Comparison of ENCODE assay signal across 8 cellular contexts in the genomic region with DNA sequence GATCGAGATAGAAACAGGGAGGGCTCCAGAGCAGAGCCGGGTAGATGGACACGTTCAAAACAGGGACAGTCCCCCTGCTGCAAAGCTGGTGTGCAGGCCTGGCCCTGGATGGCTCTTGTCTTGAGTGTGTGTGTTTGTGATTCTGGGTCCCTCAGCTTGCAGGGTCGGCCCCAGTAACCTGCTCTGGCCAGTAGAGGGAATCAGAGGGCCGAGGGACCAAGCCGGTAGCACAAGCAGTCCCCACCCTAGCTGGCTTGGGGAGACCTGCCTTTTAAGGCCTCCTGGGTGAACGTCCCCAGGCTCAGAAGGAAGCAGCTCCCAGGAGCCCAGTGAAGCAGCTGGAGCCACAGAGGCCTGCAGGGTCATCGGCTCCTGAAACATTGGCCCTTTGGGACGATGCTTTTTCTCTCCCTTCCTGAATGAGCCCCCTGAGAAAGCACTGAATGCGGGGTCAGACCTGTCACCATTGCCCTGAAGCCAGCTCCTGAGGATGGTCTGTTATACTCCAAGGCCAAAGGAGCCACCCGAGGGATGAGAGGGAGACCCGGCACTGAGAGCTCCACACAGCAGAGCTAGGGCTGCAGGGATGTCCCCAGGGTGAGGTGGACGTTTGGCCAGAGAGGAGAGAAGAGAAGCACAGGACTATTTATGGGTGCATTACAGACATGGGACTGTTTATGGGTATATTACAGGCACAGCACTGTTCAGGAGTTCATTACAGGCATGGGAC. TPM values are rescaled to one million over a fixed set of nuclear protein-coding genes. Genes with fewer than 3 reads are reported as not detected.
DNase-seq lines count a peak whose midpoint lies in the region; ATAC-seq and TF ChIP-seq lines count a peak whose summit lies in the region.

No MANE protein-coding gene starts in this region.

- no peak overlapping the region for H3K27ac Mint-ChIP-seq in CD8-positive, alpha-beta T cell
- no peak overlapping the region for H3K27ac Mint-ChIP-seq in effector memory CD8-positive, alpha-beta T cell
- peak overlapping the region; percentile 73 to 92 (median 82) for H3K27ac Mint-ChIP-seq in nephron

- DNase-seq in CD8-positive, alpha-beta T cell = peak in 5 of 7 experiments; percentile 17 to 67 (median 39)
- DNase-seq in H7 (peak; percentile 92), SK-N-DZ (ENCODE audit: low spot score) (peak; percentile 82)
- peak in 1 of 3 experiments; percentile 11 for DNase-seq in effector memory CD8-positive, alpha-beta T cell

- intact Hi-C loops in CD8-positive, alpha-beta T cell (cut with DNase I, micrococcal nuclease) = no loop called here

- POLR2A ChIA-PET in CD8-positive, alpha-beta T cell (lab: Charles Lee) = interaction anchor here (1.1 to 2.5 kb wide), 3 partner anchors 38 to 50 kb away, joined by 3 to 9 read pairs (median 5); no protein-coding TSS in a partner anchor

- peak; percentile 35 for ATAC-seq in CD8-positive, alpha-beta T cell
- peak; percentile 23 for ATAC-seq in effector memory CD8-positive, alpha-beta T cell (replicated peaks)
- ATAC-seq in GM21528 (IDR thresholded peaks at IDR 0.05; ENCODE audit: low FRiP score, unreplicated experiment) = no peak
- ATAC-seq in HG03442 (IDR thresholded peaks at IDR 0.05; ENCODE audit: unreplicated experiment) = no peak
- ATAC-seq in HG03108 (IDR thresholded peaks at IDR 0.05; ENCODE audit: unreplicated experiment) = no peak

- H3K4me1 ChIP-seq in CD8-positive, alpha-beta T cell (ENCODE audit: insufficient read depth, low read length) = peaks cover 16% of the 10 kb centered on the region

- H3K27ac ChIP-seq in CD8-positive, alpha-beta T cell (ENCODE audit: low read depth, low read length) = no peak overlapping the region

- CTCF ChIA-PET in CD8-positive, alpha-beta T cell (lab: Charles Lee) = interaction anchor here (0.7 to 5.2 kb wide), 17 partner anchors 10 to 349 kb away, joined by 3 to 137 read pairs (median 5); no protein-coding TSS in a partner anchor

- no peaks in the 10 kb centered on the region for H3K36me3 Mint-ChIP-seq in CD8-positive, alpha-beta T cell
- peaks cover 6% of the 10 kb centered on the region for H3K36me3 Mint-ChIP-seq in effector memory CD8-positive, alpha-beta T cell (ENCODE audit: insufficient read depth)
- H3K36me3 Mint-ChIP-seq in nephron (ENCODE audit: low read depth) = no peaks in the 10 kb centered on the region

- TF ChIP-seq CTCF in CD8-positive, alpha-beta T cell (IDR thresholded peaks at IDR 0.05) = no peak
- peak in 2 of 3 experiments; percentile 15 to 28 for TF ChIP-seq CTCF in nephron (IDR thresholded peaks at IDR 0.05; ENCODE audit: unreplicated experiment in 3 of 3)

- no peak overlapping the region for H3K4me3 ChIP-seq in CD8-positive, alpha-beta T cell (ENCODE audit: low read depth, low read length)
- no peak overlapping the region for H3K4me3 ChIP-seq in H7 (ENCODE audit: insufficient read depth, low read depth, low read length)

- H3K4me1 Mint-ChIP-seq in CD8-positive, alpha-beta T cell (ENCODE audit: low read depth) = peaks cover 18% of the 10 kb centered on the region
- H3K4me1 Mint-ChIP-seq in effector memory CD8-positive, alpha-beta T cell (ENCODE audit: low read depth in 2 of 2) = peaks cover 10 to 12% of the 10 kb centered on the region in 2 donors
- H3K4me1 Mint-ChIP-seq in nephron = peaks cover 25% of the 10 kb centered on the region

- H3K9me3 Mint-ChIP-seq in CD8-positive, alpha-beta T cell = no peaks in the 10 kb centered on the region
- H3K9me3 Mint-ChIP-seq in effector memory CD8-positive, alpha-beta T cell = no peaks in the 10 kb centered on the region
- H3K9me3 Mint-ChIP-seq in nephron = no peaks in the 10 kb centered on the region

- H3K36me3 ChIP-seq in CD8-positive, alpha-beta T cell (ENCODE audit: insufficient read depth, low read length) = no peaks in the 10 kb centered on the region
- H3K36me3 ChIP-seq in H7 (replicated peaks; ENCODE audit: control insufficient read depth, insufficient read depth, low read length) = no peaks in the 10 kb centered on the region

- H3K9me3 ChIP-seq in CD8-positive, alpha-beta T cell (ENCODE audit: low read length) = no peaks in the 10 kb centered on the region

- H3K27me3 ChIP-seq in CD8-positive, alpha-beta T cell (ENCODE audit: insufficient read depth, low read length) = no peaks in the 10 kb centered on the region
- peaks cover 7% of the 10 kb centered on the region for H3K27me3 ChIP-seq in H7 (ENCODE audit: control insufficient read depth, insufficient read depth, low read length)

- no peak overlapping the region for H3K4me3 Mint-ChIP-seq in CD8-positive, alpha-beta T cell
- H3K4me3 Mint-ChIP-seq in effector memory CD8-positive, alpha-beta T cell = no peak overlapping the region
- H3K4me3 Mint-ChIP-seq in nephron = peak overlapping the region in 2 of 3 experiments; percentile 53 to 76

- peaks cover 6% of the 10 kb centered on the region for H3K27me3 Mint-ChIP-seq in CD8-positive, alpha-beta T cell (ENCODE audit: low read depth)
- H3K27me3 Mint-ChIP-seq in effector memory CD8-positive, alpha-beta T cell = peaks cover 10 to 24% of the 10 kb centered on the region in 2 donors
- no peaks in the 10 kb centered on the region for H3K27me3 Mint-ChIP-seq in nephron (ENCODE audit: low read depth)

RNA-seq across cellular contexts. Expression of a gene that starts 15.4 kb away (rescaled TPM):
- not detected for total RNA-seq in CD8-positive, alpha-beta T cell
- total RNA-seq in H7 (2014; rRNA removed; shearing (Covaris generic)) = 1.1 and 6.1 TPM in 2 replicates
- polyA plus RNA-seq in SK-N-DZ (2014; cell fraction: cytosol; rRNA removed) = not detected in 2 replicates
- polyA plus RNA-seq in SK-N-DZ (2014; cell fraction: nucleus; rRNA removed) = not detected in 2 replicates

RNA-seq across cellular contexts. Expression of a gene that starts 57.7 kb away (rescaled TPM):
- total RNA-seq in CD8-positive, alpha-beta T cell = 1 to 10 TPM; 1.7 TPM
- total RNA-seq in H7 (2014; rRNA removed; shearing (Covaris generic)) = 5.1 and 7.0 TPM in 2 replicates
- 0.96 and 1.3 TPM in 2 replicates for polyA plus RNA-seq in SK-N-DZ (2014; cell fraction: cytosol; rRNA removed)
- polyA plus RNA-seq in SK-N-DZ (2014; cell fraction: nucleus; rRNA removed) = 1.1 and 1.5 TPM in 2 replicates

Comparison
In these comparisons a context has a peak if more than half of its experiments do, and no peak if none do; other contexts are left out.
1. ATAC-seq: peak in CD8-positive, alpha-beta T cell (single experiment) and effector memory CD8-positive, alpha-beta T cell (single experiment); none in GM21528 (single experiment), HG03442 (single experiment) and HG03108 (single experiment).
2. H3K27ac Mint-ChIP-seq: peak in nephron (3 of 3); none in CD8-positive, alpha-beta T cell (single experiment) and effector memory CD8-positive, alpha-beta T cell (0 of 2).
3. H3K4me3 Mint-ChIP-seq: peak in nephron (2 of 3); none in CD8-positive, alpha-beta T cell (single experiment) and effector memory CD8-positive, alpha-beta T cell (0 of 2).